Comparison of ENCODE assay signal across 40 cellular contexts in the genomic region with DNA sequence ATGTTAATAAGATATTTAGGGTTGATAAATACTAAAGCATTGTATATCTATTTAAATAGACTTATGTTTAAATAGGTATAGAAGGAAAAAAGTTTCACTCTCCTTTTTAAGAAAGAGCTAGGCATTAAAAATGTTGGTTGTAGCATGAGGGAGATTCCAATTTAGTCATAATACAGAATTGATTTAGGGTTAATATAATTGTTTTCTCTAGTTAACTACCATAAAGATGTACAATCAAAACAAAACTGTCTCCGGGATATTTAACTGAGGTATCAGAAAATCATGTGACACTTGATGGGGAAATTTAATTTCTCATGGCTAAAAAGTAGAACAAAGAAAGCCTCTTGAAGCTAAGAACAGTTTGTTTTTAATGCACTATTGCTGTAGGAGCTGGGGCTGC.
"Had no signal": no experiment of that assay in that cellular context is flagged by ENCODE, and none has a peak within 500 bp of the region (broad histone marks: within the 10 kb centered on the region; RNA-seq: fewer than 3 reads in every experiment).

No MANE protein-coding gene starts in this region.

- H3K4me1 Mint-ChIP-seq: activated B cell treated with CpG ODN at 0.5 μM for 24 hours; activated naive CD8-positive, alpha-beta T cell treated with anti-CD3 and anti-CD28 coated beads for 36 hours; activated T-helper 17 cell treated with anti-CD3 and anti-CD28 coated beads, Interleukin-2, amount 50 U/mL, for 72 hours; central memory CD8-positive, alpha-beta T cell had no signal

- DNase-seq: activated B cell treated with CpG ODN at 0.5 μM for 24 hours; activated CD4-positive, alpha-beta memory T cell treated with anti-CD3 and anti-CD28 coated beads for 36 hours; activated CD4-positive, alpha-beta T cell treated with anti-CD3 and anti-CD28 coated beads for 4 hours; activated CD4-positive, alpha-beta T cell treated with anti-CD3 and anti-CD28 coated beads, Interleukin-2, amount 10 ng/mL, durations not matched to agents 24 days and 14 days; activated CD4-positive, alpha-beta T cell treated with anti-CD3 and anti-CD28 coated beads, Interleukin-2, amount 50 U/mL, for 1 hour; activated CD4-positive, alpha-beta T cell treated with anti-CD3 and anti-CD28 coated beads, Interleukin-2, amount 50 U/mL, for 4 hours; activated CD4-positive, CD25-positive, alpha-beta regulatory T cell treated with anti-CD3 and anti-CD28 coated beads, Interleukin-2, amount 50 U/mL, for 72 hours; activated CD8-positive, alpha-beta memory T cell treated with anti-CD3 and anti-CD28 coated beads, Interleukin-2, amount 50 U/mL, for 4 hours; activated CD8-positive, alpha-beta T cell treated with anti-CD3 and anti-CD28 coated beads for 36 hours; activated effector memory CD4-positive, alpha-beta T cell treated with anti-CD3 and anti-CD28 coated beads, Interleukin-2, amount 50 U/mL, for 16 hours; activated gamma-delta T cell treated with Interleukin-2 at 50 U/mL for 16 hours; activated naive CD4-positive, alpha-beta T cell; activated naive CD4-positive, alpha-beta T cell treated with anti-CD3 and anti-CD28 coated beads for 36 hours; activated naive CD4-positive, alpha-beta T cell treated with anti-CD3 and anti-CD28 coated beads, Interleukin-2, amount 50 U/mL, for 16 hours; activated naive CD8-positive, alpha-beta T cell treated with anti-CD3 and anti-CD28 coated beads for 36 hours; activated T-cell treated with anti-CD3 and anti-CD28 coated beads for 4 hours; activated T-cell treated with anti-CD3 and anti-CD28 coated beads, Interleukin-2, amount 50 U/mL, for 1 hour; activated T-cell treated with anti-CD3 and anti-CD28 coated beads, Interleukin-2, amount 50 U/mL, for 4 hours; activated T-cell treated with anti-CD3 and anti-CD28 coated beads, Interleukin-2, amount 50 U/mL, for 72 hours; adrenal gland; amniotic stem cell; aorta; body of pancreas; brain microvascular endothelial cell; caudate nucleus; cerebellar nuclear complex; T-helper 1 cell; T-helper 2 cell; T-helper 9 cell had no signal

- H3K27ac Mint-ChIP-seq: activated B cell treated with CpG ODN at 0.5 μM for 24 hours; activated CD4-positive, alpha-beta memory T cell treated with anti-CD3 and anti-CD28 coated beads for 36 hours; activated CD4-positive, alpha-beta T cell treated with anti-CD3 and anti-CD28 coated beads, Interleukin-2, amount 10 ng/mL, durations not matched to agents 24 days and 14 days; activated CD8-positive, alpha-beta T cell treated with anti-CD3 and anti-CD28 coated beads for 36 hours; activated naive CD4-positive, alpha-beta T cell treated with anti-CD3 and anti-CD28 coated beads for 36 hours; activated naive CD8-positive, alpha-beta T cell treated with anti-CD3 and anti-CD28 coated beads for 36 hours; activated T-cell treated with anti-CD3 and anti-CD28 coated beads, Interleukin-2, amount 50 U/mL, for 72 hours; activated T-helper 1 cell treated with anti-CD3 and anti-CD28 coated beads, Interleukin-12 subunit alpha, Interleukin-12 subunit beta, Interleukin-2, Interleukin-4 antibody, amounts not matched to agents 30 ng/mL and 10 ng/mL and 1 ng/mL, durations not matched to agents 14 hours and 24 hours and 36 hours; activated T-helper 17 cell treated with anti-CD3 and anti-CD28 coated beads, Interleukin-2, amount 50 U/mL, for 72 hours; T-helper 1 cell treated with Interleukin-12 subunit alpha and Interleukin-12 subunit beta and Interleukin-4 antibody, amounts not matched to agents 30 μg/mL and 1 μg/mL, for 36 hours; T-helper 2 cell treated with Interferon-gamma antibody and Interleukin-4, amounts not matched to agents 5 μg/mL and 100 μg/mL, for 36 hours had no signal

- H3K4me3 ChIP-seq: adrenal gland, body of pancreas, cardiac muscle cell had no signal

- H3K9me3 ChIP-seq: adrenal gland, body of pancreas had no signal

- H3K27me3 Mint-ChIP-seq: activated B cell treated with CpG ODN at 0.5 μM for 24 hours; activated CD4-positive, alpha-beta memory T cell treated with anti-CD3 and anti-CD28 coated beads for 36 hours; activated CD4-positive, alpha-beta T cell treated with anti-CD3 and anti-CD28 coated beads, Interleukin-2, amount 10 ng/mL, durations not matched to agents 24 days and 14 days; activated CD8-positive, alpha-beta T cell treated with anti-CD3 and anti-CD28 coated beads for 36 hours; activated naive CD8-positive, alpha-beta T cell treated with anti-CD3 and anti-CD28 coated beads for 36 hours; activated T-helper 17 cell treated with anti-CD3 and anti-CD28 coated beads, Interleukin-2, amount 50 U/mL, for 72 hours; central memory CD8-positive, alpha-beta T cell had no signal

- H3K27ac ChIP-seq: adrenal gland, body of pancreas, brain microvascular endothelial cell, cardiac muscle cell, VCaP had no signal

- ATAC-seq: activated CD8-positive, alpha-beta T cell treated with anti-CD3 and anti-CD28 coated beads for 36 hours; activated naive CD4-positive, alpha-beta T cell treated with anti-CD3 and anti-CD28 coated beads, Interleukin-2, amount 50 U/mL, for 72 hours; activated T-cell treated with anti-CD3 and anti-CD28 coated beads, Interleukin-2, amount 50 U/mL, for 4 hours; activated T-cell treated with anti-CD3 and anti-CD28 coated beads, Interleukin-2, amount 50 U/mL, for 72 hours; activated T-helper 17 cell treated with anti-CD3 and anti-CD28 coated beads, Interleukin-2, amount 50 U/mL, for 72 hours; body of pancreas had no signal

- H3K4me1 ChIP-seq: adrenal gland, body of pancreas had no signal

- FAIRE-seq: astrocyte, bronchial epithelial cell, TTC549 had no signal

- H3K4me3 Mint-ChIP-seq: activated B cell treated with CpG ODN at 0.5 μM for 24 hours; activated CD4-positive, alpha-beta memory T cell treated with anti-CD3 and anti-CD28 coated beads for 36 hours; activated CD4-positive, alpha-beta T cell treated with anti-CD3 and anti-CD28 coated beads, Interleukin-2, amount 10 ng/mL, durations not matched to agents 24 days and 14 days; activated CD8-positive, alpha-beta T cell treated with anti-CD3 and anti-CD28 coated beads for 36 hours; activated naive CD4-positive, alpha-beta T cell treated with anti-CD3 and anti-CD28 coated beads for 36 hours; activated naive CD8-positive, alpha-beta T cell treated with anti-CD3 and anti-CD28 coated beads for 36 hours; activated T-cell treated with anti-CD3 and anti-CD28 coated beads, Interleukin-2, amount 50 U/mL, for 4 hours; activated T-cell treated with anti-CD3 and anti-CD28 coated beads, Interleukin-2, amount 50 U/mL, for 72 hours; activated T-helper 1 cell treated with anti-CD3 and anti-CD28 coated beads, Interleukin-12 subunit alpha, Interleukin-12 subunit beta, Interleukin-2, Interleukin-4 antibody, amounts not matched to agents 30 ng/mL and 10 ng/mL and 1 ng/mL, durations not matched to agents 14 hours and 24 hours and 36 hours; activated T-helper 17 cell treated with anti-CD3 and anti-CD28 coated beads, Interleukin-2, amount 50 U/mL, for 72 hours; central memory CD8-positive, alpha-beta T cell; T-helper 1 cell treated with Interleukin-12 subunit alpha and Interleukin-12 subunit beta and Interleukin-4 antibody, amounts not matched to agents 30 μg/mL and 1 μg/mL, for 36 hours; T-helper 2 cell treated with Interferon-gamma antibody and Interleukin-4, amounts not matched to agents 5 μg/mL and 100 μg/mL, for 36 hours had no signal

- H3K36me3 ChIP-seq: adrenal gland, brain microvascular endothelial cell had no signal

- H3K9me3 Mint-ChIP-seq: activated CD4-positive, alpha-beta memory T cell treated with anti-CD3 and anti-CD28 coated beads for 36 hours; activated CD8-positive, alpha-beta T cell treated with anti-CD3 and anti-CD28 coated beads for 36 hours; activated T-cell treated with anti-CD3 and anti-CD28 coated beads, Interleukin-2, amount 50 U/mL, for 72 hours; activated T-helper 1 cell treated with anti-CD3 and anti-CD28 coated beads, Interleukin-12 subunit alpha, Interleukin-12 subunit beta, Interleukin-2, Interleukin-4 antibody, amounts not matched to agents 30 ng/mL and 10 ng/mL and 1 ng/mL, durations not matched to agents 14 hours and 24 hours and 36 hours; central memory CD8-positive, alpha-beta T cell; T-helper 1 cell treated with Interleukin-12 subunit alpha and Interleukin-12 subunit beta and Interleukin-4 antibody, amounts not matched to agents 30 μg/mL and 1 μg/mL, for 36 hours; T-helper 2 cell treated with Interferon-gamma antibody and Interleukin-4, amounts not matched to agents 5 μg/mL and 100 μg/mL, for 36 hours had no signal

- H3K27me3 ChIP-seq: adrenal gland, body of pancreas, brain microvascular endothelial cell, cardiac muscle cell had no signal
